In genomic region chr6:22147983-22148797, GRCh38 we compare ENCODE assay signal across 8 cellular contexts.
DNase-seq lines count a peak whose midpoint lies in the region; ATAC-seq lines count a peak whose summit lies in the region.

No MANE protein-coding gene starts in this region.

- ATAC-seq in HG03460 (IDR thresholded peaks at IDR 0.05; ENCODE audit: unreplicated experiment), result no peak
- no peak for ATAC-seq in HG03469 (IDR thresholded peaks at IDR 0.05; ENCODE audit: unreplicated experiment)

- DNase-seq in EH (ENCODE audit: low read depth), result peak; percentile 85
- peak; percentile 87 for DNase-seq in NCI-H2196 (lab: John Stamatoyannopoulos, UW; ENCODE audit: unreplicated experiment)
- peak; percentile 79 for DNase-seq in brain pericyte (ENCODE audit: low read depth, low spot score)
- DNase-seq in medulla oblongata (ENCODE audit: extremely low spot score), result peak; percentile 74
- DNase-seq in NK-92 treated with Interleukin-12 subunit alpha and Interleukin-12 subunit beta, amount 100 ng/mL, for 24 hours (lab: John Stamatoyannopoulos, UW), result no peak
- no peak for DNase-seq in GM19240 (ENCODE audit: insufficient read length, low spot score)

Comparison
In these comparisons a context has a peak if more than half of its experiments do, and no peak if none do; other contexts are left out.
1. DNase-seq: peak in EH (single experiment), NCI-H2196 (single experiment), brain pericyte (single experiment) and medulla oblongata (single experiment); none in NK-92 treated with Interleukin-12 subunit alpha and Interleukin-12 subunit beta, amount 100 ng/mL, for 24 hours (single experiment) and GM19240 (single experiment).